8 cellular contexts compared by ENCODE assay signal in the genomic region with DNA sequence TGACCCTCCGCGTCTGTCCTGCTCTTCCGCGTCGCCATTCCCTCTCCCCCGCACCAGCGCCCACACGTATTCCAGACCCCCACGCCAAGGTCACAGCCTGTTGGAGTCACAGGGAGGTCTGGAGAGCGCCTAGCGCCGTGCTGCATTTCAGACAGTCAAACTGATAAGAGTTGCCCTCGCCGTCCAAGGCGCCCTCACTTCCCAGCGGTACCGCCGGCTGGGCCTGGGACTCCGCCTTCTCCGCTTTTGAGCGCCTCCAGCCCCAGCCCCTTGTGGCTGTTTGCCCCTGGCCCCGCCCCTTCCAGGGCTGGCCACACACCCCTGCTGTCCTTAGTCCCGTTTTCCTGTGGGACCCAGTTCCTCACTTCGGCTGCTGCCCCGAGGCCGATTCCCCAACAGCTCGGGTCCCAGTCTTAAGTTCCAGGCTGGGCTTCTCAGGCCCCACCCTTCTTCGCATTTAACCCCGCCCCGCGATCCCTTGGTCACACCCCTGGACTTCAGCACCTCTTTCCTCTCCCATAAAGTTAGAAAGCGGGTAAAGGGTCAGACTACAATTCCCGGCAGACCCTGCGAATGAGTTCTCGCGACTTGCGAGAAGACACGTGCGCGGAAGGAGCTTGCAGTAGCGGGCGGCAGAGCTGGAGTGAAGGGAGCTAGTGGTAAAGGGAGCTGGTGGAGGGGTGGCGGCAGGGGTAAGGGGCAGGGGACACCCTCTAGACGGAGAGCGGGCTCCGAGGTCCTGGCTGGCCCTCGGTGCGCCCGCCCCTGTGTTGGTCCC. TPM values are rescaled to one million over a fixed set of nuclear protein-coding genes. Genes with fewer than 3 reads are reported as not detected.
DNase-seq lines count a peak whose midpoint lies in the region; ATAC-seq, FAIRE-seq and TF ChIP-seq lines count a peak whose summit lies in the region.

TSS of gene GMPPA (plus strand) at position 612 of the 778 bp plus-strand sequence. CDS start 1,085 bp downstream, outside the sequence.

- ATAC-seq in GM19043 (IDR thresholded peaks at IDR 0.05; ENCODE audit: low read depth, unreplicated experiment) = peak; percentile 95
- peak; percentile 97 for ATAC-seq in HG03378 (IDR thresholded peaks at IDR 0.05; ENCODE audit: unreplicated experiment)

- peak; percentile 89 for FAIRE-seq in islet of Langerhans (lab: Jason Lieb, UNC)

- peak within 1 kb of the TSS; percentile 89 for H3K4me3 ChIP-seq in AG10803 (ENCODE audit: low read length)

- DNase-seq in AG10803 (ENCODE audit: low read depth) = peak; percentile 99
- peak; percentile 99 for DNase-seq in NCI-H460 (ENCODE audit: extremely low read depth, low read depth)
- peak; percentile 88 for DNase-seq in activated CD4-positive, CD25-positive, alpha-beta regulatory T cell treated with anti-CD3 and anti-CD28 coated beads, Interleukin-2, amount 50 U/mL, for 72 hours
- DNase-seq in cerebellar nuclear complex (lab: John Stamatoyannopoulos, UW) = peak; percentile 89 to 92
- DNase-seq in stimulated activated CD4-positive, alpha-beta T cell treated with anti-CD3 and anti-CD28 coated beads, Interleukin-12 subunit alpha, Interleukin-12 subunit beta, amount 100 ng/mL, for 4 hours = peak; percentile 84

- TF ChIP-seq CTCF in AG10803 (conservative IDR thresholded peaks at IDR 0.05; ENCODE audit: low read length) = no peak

RNA-seq across cellular contexts. Expression of gene GMPPA, which starts in this region (rescaled TPM):
- 36.8 and 40.2 TPM in 2 replicates for total RNA-seq in NCI-H460 (2014; rRNA removed; shearing (Covaris generic))
- polyA plus RNA-seq in NCI-H460 (2014; cell fraction: nucleus; rRNA removed) = 68.7 and 93.4 TPM in 2 replicates

Comparison
In these comparisons a context has a peak if more than half of its experiments do, and no peak if none do; other contexts are left out.
1. Peak in every context shown above with its lines: DNase-seq, ATAC-seq and H3K4me3 ChIP-seq.